9 cellular contexts compared by ENCODE assay signal in the genomic region with DNA sequence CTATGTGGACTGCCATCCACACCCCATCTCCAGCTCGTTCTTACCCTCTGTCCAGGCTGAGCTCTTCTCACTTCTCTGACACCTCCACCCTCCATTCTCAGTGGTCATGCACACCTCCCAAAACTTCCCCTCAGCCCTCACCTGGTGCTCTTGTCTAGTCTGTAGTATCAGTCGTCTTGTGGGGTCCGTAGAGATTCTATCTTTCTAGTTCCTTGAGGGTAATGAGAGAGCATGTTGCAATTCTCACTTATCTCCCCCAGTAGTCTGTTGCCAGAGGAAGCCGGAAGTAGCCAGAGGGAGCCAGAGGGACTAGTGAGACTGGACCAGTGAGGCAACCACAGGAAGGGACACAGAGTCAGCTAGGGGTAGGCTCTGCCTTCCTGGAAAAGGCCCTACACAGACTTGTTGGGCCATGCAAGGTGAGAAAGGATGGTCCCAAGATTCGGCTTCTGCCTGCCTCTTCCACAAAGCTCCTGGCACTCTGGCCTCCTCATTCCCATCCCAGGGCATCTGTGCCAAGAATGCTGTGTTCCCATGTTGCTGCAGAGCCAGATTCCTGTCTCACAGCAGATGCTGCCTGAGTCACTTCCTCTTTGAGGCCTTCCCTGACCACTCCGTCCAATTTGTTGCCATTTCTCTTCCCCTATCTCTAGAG. TPM values are rescaled to one million over a fixed set of nuclear protein-coding genes. Genes with fewer than 3 reads are reported as not detected.
DNase-seq lines count a peak whose midpoint lies in the region; ATAC-seq and TF ChIP-seq lines count a peak whose summit lies in the region.
"Had no signal": no experiment of that assay in that cellular context is flagged by ENCODE, and none has a peak within 500 bp of the region (broad histone marks: within the 10 kb centered on the region; RNA-seq: fewer than 3 reads in every experiment).

No MANE protein-coding gene starts in this region.

- H3K9me3 ChIP-seq in BLaER1 treated with 17β-estradiol and CSF1 and Interleukin-3, amounts not matched to agents 10 nM and 100 nM (replicated peaks in 1 of 11), result peaks cover 0 to 7% (median 0%) of the 10 kb centered on the region in 11 experiments; a peak in 1 of 22 replicates
- H3K9me3 ChIP-seq in transverse colon, result no peaks in the 10 kb centered on the region

- peaks cover 30% of the 10 kb centered on the region for H3K4me1 Mint-ChIP-seq in activated T-helper 1 cell treated with anti-CD3 and anti-CD28 coated beads, Interleukin-12 subunit alpha, Interleukin-12 subunit beta, Interleukin-2, Interleukin-4 antibody, amounts not matched to agents 30 ng/mL and 10 ng/mL and 1 ng/mL, durations not matched to agents 14 hours and 24 hours and 36 hours (ENCODE audit: low read depth)

- no peak overlapping the region for H3K27ac Mint-ChIP-seq in activated T-helper 1 cell treated with anti-CD3 and anti-CD28 coated beads, Interleukin-12 subunit alpha, Interleukin-12 subunit beta, Interleukin-2, Interleukin-4 antibody, amounts not matched to agents 30 ng/mL and 10 ng/mL and 1 ng/mL, durations not matched to agents 14 hours and 24 hours and 36 hours

- H3K27me3 Mint-ChIP-seq in activated T-helper 1 cell treated with anti-CD3 and anti-CD28 coated beads, Interleukin-12 subunit alpha, Interleukin-12 subunit beta, Interleukin-2, Interleukin-4 antibody, amounts not matched to agents 30 ng/mL and 10 ng/mL and 1 ng/mL, durations not matched to agents 14 hours and 24 hours and 36 hours (ENCODE audit: insufficient read depth), result peaks cover 11% of the 10 kb centered on the region

- no peak overlapping the region; a peak in 1 of 22 replicates for H3K9ac ChIP-seq in BLaER1 treated with 17β-estradiol and CSF1 and Interleukin-3, amounts not matched to agents 10 nM and 100 nM
- no peak overlapping the region for H3K9ac ChIP-seq in KMS-11

- DNase-seq in brain microvascular endothelial cell, result peak; percentile 87
- DNase-seq in medulla oblongata (ENCODE audit: extremely low spot score), result peak; percentile 23
- DNase-seq in transverse colon, result no peak
- no peak for DNase-seq in GM19240 (ENCODE audit: insufficient read length, low spot score)
- DNase-seq in activated T-helper 1 cell treated with anti-CD3 and anti-CD28 coated beads, Interleukin-12 subunit alpha, Interleukin-12 subunit beta, Interleukin-2, Interleukin-4 antibody, amounts not matched to agents 30 ng/mL and 10 ng/mL and 1 ng/mL, durations not matched to agents 14 hours and 24 hours and 36 hours (ENCODE audit: low spot score), result no peak
- DNase-seq: hypothalamus had no signal

- no peak overlapping the region for H3K4me3 ChIP-seq in BLaER1 treated with 17β-estradiol and CSF1 and Interleukin-3, amounts not matched to agents 10 nM and 100 nM
- no peak overlapping the region for H3K4me3 ChIP-seq in KMS-11 (IDR thresholded peaks at IDR 0.05; ENCODE audit: insufficient read depth, low read depth, low read length)
- H3K4me3 ChIP-seq in brain microvascular endothelial cell (ENCODE audit: low read depth, low read length), result no peak overlapping the region
- H3K4me3 ChIP-seq in transverse colon, result no peak overlapping the region

- intact Hi-C loops in transverse colon (cut with DNase I; ENCODE audit: low total_unique reads), result no loop called here
- intact Hi-C loops in activated T-helper 1 cell treated with anti-CD3 and anti-CD28 coated beads, Interleukin-12 subunit alpha, Interleukin-12 subunit beta, Interleukin-2, Interleukin-4 antibody, amounts not matched to agents 30 ng/mL and 10 ng/mL and 1 ng/mL, durations not matched to agents 14 hours and 24 hours and 36 hours (cut with micrococcal nuclease), result no loop called here

- H3K4me2 ChIP-seq in BLaER1 treated with 17β-estradiol and CSF1 and Interleukin-3, amounts not matched to agents 10 nM and 100 nM, result peak overlapping the region in 8 of 11 experiments; percentile 18 to 75 (median 62); a peak in 15 of 22 replicates
- peak overlapping the region; percentile 51 for H3K4me2 ChIP-seq in KMS-11

- TF ChIP-seq POLR2A in transverse colon (IDR thresholded peaks at IDR 0.05), result no peak

- H3K27me3 ChIP-seq in BLaER1 treated with 17β-estradiol and CSF1 and Interleukin-3, amounts not matched to agents 10 nM and 100 nM, result no peaks in the 10 kb centered on the region
- H3K27me3 ChIP-seq in KMS-11 (ENCODE audit: insufficient read depth, low read depth), result no peaks in the 10 kb centered on the region
- no peaks in the 10 kb centered on the region for H3K27me3 ChIP-seq in brain microvascular endothelial cell (replicated peaks)
- H3K27me3 ChIP-seq in transverse colon, result no peaks in the 10 kb centered on the region

- 75 to 89% methylated on average over 3 to 6 of the region's 6 CpGs for WGBS in transverse colon (ENCODE audit: low coverage in 1 of 2), 2 donors

- no peaks in the 10 kb centered on the region for H3K36me3 ChIP-seq in BLaER1 treated with 17β-estradiol and CSF1 and Interleukin-3, amounts not matched to agents 10 nM and 100 nM
- H3K36me3 ChIP-seq in KMS-11 (ENCODE audit: insufficient read depth), result no peaks in the 10 kb centered on the region
- H3K36me3 ChIP-seq in brain microvascular endothelial cell (replicated peaks), result no peaks in the 10 kb centered on the region
- no peaks in the 10 kb centered on the region for H3K36me3 ChIP-seq in transverse colon

- peaks cover 1% of the 10 kb centered on the region for H3K36me3 Mint-ChIP-seq in activated T-helper 1 cell treated with anti-CD3 and anti-CD28 coated beads, Interleukin-12 subunit alpha, Interleukin-12 subunit beta, Interleukin-2, Interleukin-4 antibody, amounts not matched to agents 30 ng/mL and 10 ng/mL and 1 ng/mL, durations not matched to agents 14 hours and 24 hours and 36 hours (ENCODE audit: low read depth)

- no peak for TF ChIP-seq EP300 in transverse colon (IDR thresholded peaks at IDR 0.05; ENCODE audit: low read depth)

- peaks cover 2 to 27% (median 15%) of the 10 kb centered on the region in 10 experiments; a peak in 19 of 20 replicates for H3K4me1 ChIP-seq in BLaER1 treated with 17β-estradiol and CSF1 and Interleukin-3, amounts not matched to agents 10 nM and 100 nM
- H3K4me1 ChIP-seq in KMS-11 (ENCODE audit: low read depth, poor library complexity, severe bottlenecking) (peaks cover 74% of the 10 kb centered on the region), transverse colon (no peaks in the 10 kb centered on the region)

- peak overlapping the region in 3 of 11 experiments; percentile 14 to 44 (median 27); a peak in 4 of 22 replicates for H3K27ac ChIP-seq in BLaER1 treated with 17β-estradiol and CSF1 and Interleukin-3, amounts not matched to agents 10 nM and 100 nM
- peak overlapping the region; percentile 82 for H3K27ac ChIP-seq in KMS-11
- peak overlapping the region; percentile 71 for H3K27ac ChIP-seq in brain microvascular endothelial cell
- no peak overlapping the region for H3K27ac ChIP-seq in transverse colon

- H3K79me2 ChIP-seq in KMS-11 (ENCODE audit: insufficient read depth, low read depth), result no peaks in the 10 kb centered on the region

- peaks cover 9% of the 10 kb centered on the region for H3K9me3 Mint-ChIP-seq in activated T-helper 1 cell treated with anti-CD3 and anti-CD28 coated beads, Interleukin-12 subunit alpha, Interleukin-12 subunit beta, Interleukin-2, Interleukin-4 antibody, amounts not matched to agents 30 ng/mL and 10 ng/mL and 1 ng/mL, durations not matched to agents 14 hours and 24 hours and 36 hours

- no peak overlapping the region for H3K4me3 Mint-ChIP-seq in activated T-helper 1 cell treated with anti-CD3 and anti-CD28 coated beads, Interleukin-12 subunit alpha, Interleukin-12 subunit beta, Interleukin-2, Interleukin-4 antibody, amounts not matched to agents 30 ng/mL and 10 ng/mL and 1 ng/mL, durations not matched to agents 14 hours and 24 hours and 36 hours

- in situ Hi-C loops in brain microvascular endothelial cell (cut with HindIII; ENCODE audit: low pct_ligation_motif_present, low sequenced_read_pairs), result no loop called here
- in situ Hi-C loops in transverse colon (cut with MboI; ENCODE audit: low pct_ligation_motif_present in 1 of 4, low pct_unique_long_range_greater_than_20kb in 1 of 4, low sequenced_read_pairs in 3 of 4), result no loop called here

- TF ChIP-seq CTCF in KMS-11 (conservative IDR thresholded peaks at IDR 0.05; ENCODE audit: low read depth, low read length), result no peak
- peak; percentile 60 for TF ChIP-seq CTCF in brain microvascular endothelial cell (IDR thresholded peaks at IDR 0.05; ENCODE audit: low read depth, low read length, missing control alignments)
- TF ChIP-seq CTCF in transverse colon (IDR thresholded peaks at IDR 0.05), result no peak

- H2AFZ ChIP-seq in KMS-11 (ENCODE audit: low read depth), result peak overlapping the region; percentile 10; the same call in 1 of the 2 replicates

- no peak for ATAC-seq in GM21526 (IDR thresholded peaks at IDR 0.05; ENCODE audit: low FRiP score, unreplicated experiment)

- no peaks in the 10 kb centered on the region for H4K20me1 ChIP-seq in BLaER1 treated with 17β-estradiol and CSF1 and Interleukin-3, amounts not matched to agents 10 nM and 100 nM
- no peaks in the 10 kb centered on the region for H4K20me1 ChIP-seq in KMS-11 (ENCODE audit: insufficient read depth)

RNA-seq across cellular contexts. Expression of a gene that starts 50.6 kb away (rescaled TPM):
- total RNA-seq in transverse colon, result 10 to 100 TPM in 1 of 4 donors, 1 to 10 TPM in 3; 6.2 to 16.0 (median 6.6) TPM
- total RNA-seq in activated T-helper 1 cell treated with anti-CD3 and anti-CD28 coated beads, Interleukin-12 subunit alpha, Interleukin-12 subunit beta, Interleukin-2, Interleukin-4 antibody, amounts not matched to agents 30 ng/mL and 10 ng/mL and 1 ng/mL, durations not matched to agents 14 hours and 24 hours and 36 hours, result 140 and 141 TPM in 2 replicates

Comparison
In these comparisons a context has a peak if more than half of its experiments do, and no peak if none do; other contexts are left out.
1. H3K27ac ChIP-seq: peak in KMS-11 (single experiment) and brain microvascular endothelial cell (single experiment); none in transverse colon (0 of 4).
2. DNase-seq: peak in brain microvascular endothelial cell (single experiment) and medulla oblongata (single experiment); none in transverse colon (single experiment), GM19240 (single experiment) and activated T-helper 1 cell treated with anti-CD3 and anti-CD28 coated beads, Interleukin-12 subunit alpha, Interleukin-12 subunit beta, Interleukin-2, Interleukin-4 antibody, amounts not matched to agents 30 ng/mL and 10 ng/mL and 1 ng/mL, durations not matched to agents 14 hours and 24 hours and 36 hours (single experiment).